Comparison of ENCODE assay signal across 9 cellular contexts in genomic region chr7:42227931-42228591, GRCh38. TPM values are rescaled to one million over a fixed set of nuclear protein-coding genes. Genes with fewer than 3 reads are reported as not detected.
DNase-seq lines count a peak whose midpoint lies in the region; ATAC-seq, FAIRE-seq and TF ChIP-seq lines count a peak whose summit lies in the region.
"Had no signal": no experiment of that assay in that cellular context is flagged by ENCODE, and none has a peak within 500 bp of the region (broad histone marks: within the 10 kb centered on the region; RNA-seq: fewer than 3 reads in every experiment).

No MANE protein-coding gene starts in this region.

- peaks cover 63% of the 10 kb centered on the region for H3K27me3 Mint-ChIP-seq in activated CD4-positive, alpha-beta T cell treated with anti-CD3 and anti-CD28 coated beads, Interleukin-2, amount 10 ng/mL, durations not matched to agents 24 days and 14 days
- H3K27me3 Mint-ChIP-seq in activated naive CD8-positive, alpha-beta T cell treated with anti-CD3 and anti-CD28 coated beads, Interleukin-2, amount 50 U/mL, for 24 hours, result peaks cover 73% of the 10 kb centered on the region

- H3K4me1 ChIP-seq in suprapubic skin, result peaks cover 55% of the 10 kb centered on the region

- intact Hi-C loops in activated CD4-positive, alpha-beta T cell treated with anti-CD3 and anti-CD28 coated beads, Interleukin-2, amount 10 ng/mL, durations not matched to agents 24 days and 14 days (cut with micrococcal nuclease), result no loop called here

- no peak overlapping the region for H3K27ac Mint-ChIP-seq in activated CD4-positive, alpha-beta T cell treated with anti-CD3 and anti-CD28 coated beads, Interleukin-2, amount 10 ng/mL, durations not matched to agents 24 days and 14 days
- no peak overlapping the region for H3K27ac Mint-ChIP-seq in activated naive CD8-positive, alpha-beta T cell treated with anti-CD3 and anti-CD28 coated beads, Interleukin-2, amount 50 U/mL, for 24 hours

- peak overlapping the region; percentile 47 for H3K4me3 ChIP-seq in suprapubic skin

- H3K27me3 ChIP-seq in suprapubic skin, result no peaks in the 10 kb centered on the region

- no peaks in the 10 kb centered on the region for H3K36me3 ChIP-seq in suprapubic skin

- TF ChIP-seq CTCF in suprapubic skin (IDR thresholded peaks at IDR 0.05), result no peak

- FAIRE-seq in urothelium cell line (lab: Jason Lieb, UNC), result no peak

- peak overlapping the region; percentile 63 for H3K27ac ChIP-seq in suprapubic skin
- H3K27ac ChIP-seq: C4-2B had no signal

- no peaks in the 10 kb centered on the region for H3K9me3 Mint-ChIP-seq in activated CD4-positive, alpha-beta T cell treated with anti-CD3 and anti-CD28 coated beads, Interleukin-2, amount 10 ng/mL, durations not matched to agents 24 days and 14 days
- H3K9me3 Mint-ChIP-seq in activated naive CD8-positive, alpha-beta T cell treated with anti-CD3 and anti-CD28 coated beads, Interleukin-2, amount 50 U/mL, for 24 hours, result no peaks in the 10 kb centered on the region

- no peaks in the 10 kb centered on the region for H3K9me3 ChIP-seq in suprapubic skin

- DNase-seq in activated CD4-positive, alpha-beta T cell treated with anti-CD3 and anti-CD28 coated beads, Interleukin-2, amount 10 ng/mL, durations not matched to agents 24 days and 14 days, result no peak
- no peak for DNase-seq in activated CD4-positive, alpha-beta T cell treated with anti-CD3 and anti-CD28 coated beads for 4 hours
- DNase-seq in activated naive CD8-positive, alpha-beta T cell treated with anti-CD3 and anti-CD28 coated beads, Interleukin-2, amount 50 U/mL, for 24 hours, result peak; percentile 13
- peak; percentile 24 for DNase-seq in iPS-NIHi11 (ENCODE audit: low spot score)
- peak in 1 of 2 donors; percentile 71 for DNase-seq in suprapubic skin (ENCODE audit: low spot score in 2 of 2)
- no peak for DNase-seq in urothelium cell line (ENCODE audit: low spot score)
- no peak for DNase-seq in NCI-H1105 treated with DMSO at 0.1 percent for 48 hours (lab: John Stamatoyannopoulos, UW)

- whole genome bisulfite sequencing in suprapubic skin, result 14% methylated on average over 31 of the region's 51 CpGs

- peak overlapping the region; percentile 62 for H3K4me3 Mint-ChIP-seq in activated CD4-positive, alpha-beta T cell treated with anti-CD3 and anti-CD28 coated beads, Interleukin-2, amount 10 ng/mL, durations not matched to agents 24 days and 14 days
- peak overlapping the region; percentile 14 for H3K4me3 Mint-ChIP-seq in activated naive CD8-positive, alpha-beta T cell treated with anti-CD3 and anti-CD28 coated beads, Interleukin-2, amount 50 U/mL, for 24 hours

- no peak for TF ChIP-seq EP300 in suprapubic skin (IDR thresholded peaks at IDR 0.05)

- peak; percentile 40 for ATAC-seq in activated naive CD8-positive, alpha-beta T cell treated with anti-CD3 and anti-CD28 coated beads, Interleukin-2, amount 50 U/mL, for 24 hours
- ATAC-seq in HG02938 (IDR thresholded peaks at IDR 0.05; ENCODE audit: unreplicated experiment), result no peak

- peaks cover 6% of the 10 kb centered on the region for H3K4me1 Mint-ChIP-seq in activated CD4-positive, alpha-beta T cell treated with anti-CD3 and anti-CD28 coated beads, Interleukin-2, amount 10 ng/mL, durations not matched to agents 24 days and 14 days
- H3K4me1 Mint-ChIP-seq in activated naive CD8-positive, alpha-beta T cell treated with anti-CD3 and anti-CD28 coated beads, Interleukin-2, amount 50 U/mL, for 24 hours, result peaks cover 5% of the 10 kb centered on the region

- peaks cover 1% of the 10 kb centered on the region for H3K36me3 Mint-ChIP-seq in activated CD4-positive, alpha-beta T cell treated with anti-CD3 and anti-CD28 coated beads, Interleukin-2, amount 10 ng/mL, durations not matched to agents 24 days and 14 days (ENCODE audit: low read depth)
- H3K36me3 Mint-ChIP-seq in activated naive CD8-positive, alpha-beta T cell treated with anti-CD3 and anti-CD28 coated beads, Interleukin-2, amount 50 U/mL, for 24 hours (ENCODE audit: low read depth), result no peaks in the 10 kb centered on the region

- no peak for TF ChIP-seq POLR2A in suprapubic skin (IDR thresholded peaks at IDR 0.05)

RNA-seq across cellular contexts. Expression of gene GLI3, which starts 8.9 kb away (rescaled TPM):
- not detected in 2 replicates for total RNA-seq in activated CD4-positive, alpha-beta T cell treated with anti-CD3 and anti-CD28 coated beads, Interleukin-2, amount 10 ng/mL, durations not matched to agents 24 days and 14 days
- total RNA-seq in suprapubic skin, result 10 to 100 TPM; 23.1 to 41.3 (median 24.6) TPM

Comparison
In these comparisons a context has a peak if more than half of its experiments do, and no peak if none do; other contexts are left out.
1. DNase-seq: peak in activated naive CD8-positive, alpha-beta T cell treated with anti-CD3 and anti-CD28 coated beads, Interleukin-2, amount 50 U/mL, for 24 hours (single experiment) and iPS-NIHi11 (single experiment); none in activated CD4-positive, alpha-beta T cell treated with anti-CD3 and anti-CD28 coated beads, Interleukin-2, amount 10 ng/mL, durations not matched to agents 24 days and 14 days (single experiment), activated CD4-positive, alpha-beta T cell treated with anti-CD3 and anti-CD28 coated beads for 4 hours (0 of 2), urothelium cell line (single experiment) and NCI-H1105 treated with DMSO at 0.1 percent for 48 hours (single experiment).
2. RNA of gene GLI3, which starts 8.9 kb away (total RNA-seq): 23.1 to 41.3 TPM in suprapubic skin; not detected in activated CD4-positive, alpha-beta T cell treated with anti-CD3 and anti-CD28 coated beads, Interleukin-2, amount 10 ng/mL, durations not matched to agents 24 days and 14 days; every median in the first group is over 10 times any median in the second.